ENCODE assay signal across 11 cellular contexts in genomic region chr2:134692461-134692860, GRCh38. TPM values are rescaled to one million over a fixed set of nuclear protein-coding genes. Genes with fewer than 3 reads are reported as not detected.
A peak's percentile ranks its signal among the peaks of the same experiment; 100 is the strongest.
DNase-seq lines count a peak whose midpoint lies in the region; ATAC-seq and TF ChIP-seq lines count a peak whose summit lies in the region.
"Had no signal": no experiment of that assay in that cellular context is flagged by ENCODE, and none has a peak within 500 bp of the region (broad histone marks: within the 10 kb centered on the region; RNA-seq: fewer than 3 reads in every experiment).

No MANE protein-coding gene starts in this region.

- no peaks in the 10 kb centered on the region for H3K79me2 ChIP-seq in Loucy (ENCODE audit: insufficient read depth, low read length)

- H3K9me3 Mint-ChIP-seq in memory B cell: no peaks in the 10 kb centered on the region
- H3K9me3 Mint-ChIP-seq: activated T-helper 1 cell treated with anti-CD3 and anti-CD28 coated beads, Interleukin-12 subunit alpha, Interleukin-12 subunit beta, Interleukin-2, Interleukin-4 antibody, amounts not matched to agents 30 ng/mL and 10 ng/mL and 1 ng/mL, durations not matched to agents 14 hours and 24 hours and 36 hours; stimulated activated naive B cell treated with anti-CD40 and anti-IgM and Interleukin-4, amounts not matched to agents 10 μg/mL and 1 μg/mL and 100 μg/mL, for 72 hours had no signal

- H3K27me3 ChIP-seq in Loucy (ENCODE audit: insufficient read depth, low read length, poor library complexity, severe bottlenecking) (no peaks in the 10 kb centered on the region), adrenal gland (no peaks in the 10 kb centered on the region)
- H3K27me3 ChIP-seq: esophagus squamous epithelium had no signal

- H3K4me3 ChIP-seq in GM12875 (ENCODE audit: low read depth, low read length) (no peak overlapping the region), Loucy (ENCODE audit: low read length, poor library complexity, severe bottlenecking) (no peak overlapping the region), adrenal gland (no peak overlapping the region)
- H3K4me3 ChIP-seq: esophagus squamous epithelium had no signal

- no peak overlapping the region for H3K9ac ChIP-seq in Loucy (ENCODE audit: low read depth, low read length, poor library complexity, severe bottlenecking)

- no peaks in the 10 kb centered on the region for H3K27me3 Mint-ChIP-seq in memory B cell
- H3K27me3 Mint-ChIP-seq: stimulated activated naive B cell treated with anti-CD40 and anti-IgM and Interleukin-4, amounts not matched to agents 10 μg/mL and 1 μg/mL and 100 μg/mL, for 72 hours had no signal

- H3K4me2 ChIP-seq in Loucy (ENCODE audit: low read depth, low read length, poor library complexity, severe bottlenecking): no peak overlapping the region

- H4K20me1 ChIP-seq in Loucy (ENCODE audit: insufficient read depth, low read length, poor library complexity, severe bottlenecking): no peaks in the 10 kb centered on the region

- no peak overlapping the region for H3K4me3 Mint-ChIP-seq in memory B cell
- H3K4me3 Mint-ChIP-seq: activated T-helper 1 cell treated with anti-CD3 and anti-CD28 coated beads, Interleukin-12 subunit alpha, Interleukin-12 subunit beta, Interleukin-2, Interleukin-4 antibody, amounts not matched to agents 30 ng/mL and 10 ng/mL and 1 ng/mL, durations not matched to agents 14 hours and 24 hours and 36 hours; stimulated activated naive B cell treated with anti-CD40 and anti-IgM and Interleukin-4, amounts not matched to agents 10 μg/mL and 1 μg/mL and 100 μg/mL, for 72 hours had no signal

- intact Hi-C loops in adrenal gland (cut with DNase I): no loop called here

- TF ChIP-seq CTCF in GM12875 (IDR thresholded peaks at IDR 0.05; ENCODE audit: borderline replicate concordance, insufficient read depth, low read depth, low read length) (peak; percentile 46; the same call in 1 of the 2 replicates), Loucy (conservative IDR thresholded peaks at IDR 0.05; ENCODE audit: low read length) (peak; percentile 37), adrenal gland (IDR thresholded peaks at IDR 0.05) (no peak)

- H3K36me3 ChIP-seq in Loucy (ENCODE audit: insufficient read depth, low read length) (no peaks in the 10 kb centered on the region), adrenal gland (replicated peaks in 1 of 2) (no peaks in the 10 kb centered on the region)
- H3K36me3 ChIP-seq: esophagus squamous epithelium had no signal

- ATAC-seq in GM21447 (IDR thresholded peaks at IDR 0.05; ENCODE audit: unreplicated experiment): peak; percentile 61
- peak; percentile 68 for ATAC-seq in memory B cell (ENCODE audit: low read depth)

- no peaks in the 10 kb centered on the region for H3K4me1 ChIP-seq in Loucy (ENCODE audit: insufficient read depth, low read length, poor library complexity, severe bottlenecking)
- no peaks in the 10 kb centered on the region for H3K4me1 ChIP-seq in adrenal gland (replicated peaks in 1 of 2)
- H3K4me1 ChIP-seq: esophagus squamous epithelium had no signal

- H3K9me2 ChIP-seq in Loucy (replicated peaks; ENCODE audit: low read depth, low read length): no peaks in the 10 kb centered on the region

- no peak for DNase-seq in memory B cell (ENCODE audit: low spot score in 2 of 2)
- no peak for DNase-seq in activated T-cell treated with anti-CD3 and anti-CD28 coated beads, Interleukin-2, amount 50 U/mL, for 1 hour
- no peak for DNase-seq in adrenal gland
- DNase-seq in MV-4-11 (lab: John Stamatoyannopoulos, UW): no peak
- DNase-seq: esophagus squamous epithelium; stimulated activated naive B cell treated with anti-CD40 and anti-IgM and Interleukin-4, amounts not matched to agents 10 μg/mL and 1 μg/mL and 100 μg/mL, for 72 hours had no signal

- H3K4me1 Mint-ChIP-seq in memory B cell: no peaks in the 10 kb centered on the region
- H3K4me1 Mint-ChIP-seq: stimulated activated naive B cell treated with anti-CD40 and anti-IgM and Interleukin-4, amounts not matched to agents 10 μg/mL and 1 μg/mL and 100 μg/mL, for 72 hours had no signal

- no peak for TF ChIP-seq POLR2A in adrenal gland (IDR thresholded peaks at IDR 0.05)

- H3K9me3 ChIP-seq in Loucy (ENCODE audit: insufficient read depth, low read depth, low read length) (no peaks in the 10 kb centered on the region), adrenal gland (replicated peaks in 1 of 3) (no peaks in the 10 kb centered on the region)
- H3K9me3 ChIP-seq: esophagus squamous epithelium had no signal

- no peak overlapping the region for H2AFZ ChIP-seq in Loucy (ENCODE audit: low read length)

- no peaks in the 10 kb centered on the region for H3F3A ChIP-seq in Loucy (ENCODE audit: low read depth)

- no peak overlapping the region for H3K27ac ChIP-seq in adrenal gland
- H3K27ac ChIP-seq: esophagus squamous epithelium had no signal

- no peaks in the 10 kb centered on the region for H3K36me3 Mint-ChIP-seq in memory B cell
- H3K36me3 Mint-ChIP-seq: stimulated activated naive B cell treated with anti-CD40 and anti-IgM and Interleukin-4, amounts not matched to agents 10 μg/mL and 1 μg/mL and 100 μg/mL, for 72 hours had no signal

- 57 to 87% (median 71%) methylated on average over 2 to 5 of the region's 5 CpGs for whole genome bisulfite sequencing in adrenal gland, 4 donors

- H3K27ac Mint-ChIP-seq in memory B cell: no peak overlapping the region
- H3K27ac Mint-ChIP-seq: activated T-helper 1 cell treated with anti-CD3 and anti-CD28 coated beads, Interleukin-12 subunit alpha, Interleukin-12 subunit beta, Interleukin-2, Interleukin-4 antibody, amounts not matched to agents 30 ng/mL and 10 ng/mL and 1 ng/mL, durations not matched to agents 14 hours and 24 hours and 36 hours; stimulated activated naive B cell treated with anti-CD40 and anti-IgM and Interleukin-4, amounts not matched to agents 10 μg/mL and 1 μg/mL and 100 μg/mL, for 72 hours had no signal

RNA-seq across cellular contexts. Expression of gene TMEM163, which starts 26.3 kb away (rescaled TPM):
- total RNA-seq in adrenal gland: 10 to 100 TPM in 5 of 8 donors, 1 to 10 TPM in 3; 3.6 to 15.5 (median 10.5) TPM
- 10 to 100 TPM in 1 of 3 donors, 1 to 10 TPM in 2; 6.5 to 21.6 (median 7.5) TPM for polyA plus RNA-seq in adrenal gland
- total RNA-seq: MCF 10A had no signal

Comparison
In these comparisons a context has a peak if more than half of its experiments do, and no peak if none do; other contexts are left out.
1. CTCF ChIP-seq: peak in GM12875 (single experiment) and Loucy (single experiment); none in adrenal gland (0 of 6).